Comparison of ENCODE assay signal across 24 cellular contexts in genomic region chr1:66526991-66527390, GRCh38.
"Had no signal": no experiment of that assay in that cellular context is flagged by ENCODE, and none has a peak within 500 bp of the region (broad histone marks: within the 10 kb centered on the region; RNA-seq: fewer than 3 reads in every experiment).

No MANE protein-coding gene starts in this region.

- H3K4me1 Mint-ChIP-seq: stimulated activated naive CD8-positive, alpha-beta T cell treated with anti-CD3 and anti-CD28 coated beads, Interleukin-15, amount 100 ng/mL, for 72 hours had no signal

- H3K27ac Mint-ChIP-seq: nephron; stimulated activated naive B cell treated with anti-CD40 and anti-IgM and Interleukin-4, amounts not matched to agents 10 μg/mL and 1 μg/mL and 100 μg/mL, for 72 hours; stimulated activated naive CD8-positive, alpha-beta T cell treated with anti-CD3 and anti-CD28 coated beads, Interleukin-15, amount 100 ng/mL, for 72 hours had no signal

- H3K36me3 Mint-ChIP-seq: naive B cell; stimulated activated naive B cell treated with anti-CD40 and anti-IgM and Interleukin-4, amounts not matched to agents 10 μg/mL and 1 μg/mL and 100 μg/mL, for 72 hours had no signal

- ATAC-seq: left colon; psoas muscle; sciatic nerve; stimulated activated naive B cell treated with anti-CD40 and anti-IgM and Interleukin-4, amounts not matched to agents 10 μg/mL and 1 μg/mL and 100 μg/mL, for 72 hours; stimulated activated naive CD8-positive, alpha-beta T cell treated with anti-CD3 and anti-CD28 coated beads, Interleukin-15, amount 100 ng/mL, for 72 hours; upper lobe of right lung had no signal

- FAIRE-seq: frontal cortex had no signal

- H3K9me3 ChIP-seq: heart left ventricle, psoas muscle, spleen, testis, tibial nerve, upper lobe of right lung, vagina had no signal

- H3K4me1 ChIP-seq: psoas muscle, spleen, testis, tibial nerve, upper lobe of right lung, vagina had no signal

- H3K36me3 ChIP-seq: heart left ventricle, spleen, tibial nerve, upper lobe of right lung, vagina had no signal

- H3K27me3 ChIP-seq: heart left ventricle, testis, tibial nerve, upper lobe of right lung, vagina had no signal

- H3K27ac ChIP-seq: psoas muscle, spleen, testis, tibial nerve, upper lobe of right lung, vagina had no signal

- DNase-seq: erythroblast; heart left ventricle; hippocampal formation; left colon; left ventricle myocardium superior; midbrain; naive B cell; occipital lobe; psoas muscle; retina; spleen; stimulated activated CD4-positive, alpha-beta T cell treated with anti-CD3 and anti-CD28 coated beads, Interleukin-15, amount 100 ng/mL, for 24 hours; stimulated activated CD4-positive, alpha-beta T cell treated with anti-CD3 and anti-CD28 coated beads, Interleukin-1b, Interleukin-23, amount 100 ng/mL, for 48 hours; stimulated activated CD4-positive, alpha-beta T cell treated with anti-CD3 and anti-CD28 coated beads, Interleukin-4, amount 100 ng/mL, for 24 hours; stimulated activated naive B cell treated with anti-CD40 and anti-IgM and Interleukin-4, amounts not matched to agents 10 μg/mL and 1 μg/mL and 100 μg/mL, for 72 hours; stimulated activated naive CD8-positive, alpha-beta T cell treated with anti-CD3 and anti-CD28 coated beads, Interleukin-15, amount 100 ng/mL, for 72 hours; testis; upper lobe of right lung had no signal

- H3K4me3 Mint-ChIP-seq: naive B cell; nephron; stimulated activated naive B cell treated with anti-CD40 and anti-IgM and Interleukin-4, amounts not matched to agents 10 μg/mL and 1 μg/mL and 100 μg/mL, for 72 hours; stimulated activated naive CD8-positive, alpha-beta T cell treated with anti-CD3 and anti-CD28 coated beads, Interleukin-15, amount 100 ng/mL, for 72 hours had no signal

- H3K4me3 ChIP-seq: heart left ventricle, lung, psoas muscle, spleen, testis, tibial nerve, upper lobe of right lung, vagina had no signal

- H3K9me3 Mint-ChIP-seq: naive B cell; nephron; stimulated activated naive B cell treated with anti-CD40 and anti-IgM and Interleukin-4, amounts not matched to agents 10 μg/mL and 1 μg/mL and 100 μg/mL, for 72 hours; stimulated activated naive CD8-positive, alpha-beta T cell treated with anti-CD3 and anti-CD28 coated beads, Interleukin-15, amount 100 ng/mL, for 72 hours had no signal
